12 cellular contexts compared by ENCODE assay signal in the genomic region with DNA sequence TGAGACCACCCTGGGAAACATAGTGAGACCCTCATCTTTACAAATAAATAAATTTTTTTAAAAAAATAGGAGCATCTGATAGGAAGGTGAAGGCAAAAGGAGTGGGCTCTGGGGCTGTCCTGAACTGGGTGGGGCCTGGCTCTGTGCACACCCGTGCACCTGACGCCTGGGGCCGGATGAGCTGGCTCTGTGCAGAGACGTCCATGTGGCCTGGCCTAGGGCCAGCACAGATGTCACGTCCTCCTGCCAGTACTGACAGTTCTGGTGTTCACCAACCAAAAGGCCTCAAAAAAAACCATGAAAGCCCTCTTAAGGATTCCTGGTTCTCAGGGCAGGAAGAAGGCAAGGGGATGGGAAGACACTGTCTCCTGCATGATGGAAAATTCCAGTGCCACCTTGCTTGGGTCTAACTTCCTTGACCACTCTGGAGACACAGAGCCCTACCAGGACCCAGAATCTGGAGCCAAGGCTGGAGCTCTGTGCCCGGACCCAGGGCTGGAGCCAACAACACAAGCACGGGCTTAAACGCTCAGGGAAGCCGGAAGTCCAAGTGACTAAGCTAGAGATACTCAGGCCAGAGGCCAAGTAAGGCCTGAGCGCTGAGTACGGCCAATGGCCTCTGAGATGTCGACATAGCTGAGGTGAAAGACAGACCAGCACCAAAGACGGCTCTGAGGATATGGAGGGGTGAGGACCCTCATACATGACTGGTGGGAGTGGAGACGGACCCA. TPM values are rescaled to one million over a fixed set of nuclear protein-coding genes. Genes with fewer than 3 reads are reported as not detected.
A peak's percentile ranks its signal among the peaks of the same experiment; 100 is the strongest.
DNase-seq lines count a peak whose midpoint lies in the region; ATAC-seq and TF ChIP-seq lines count a peak whose summit lies in the region.
"Had no signal": no experiment of that assay in that cellular context is flagged by ENCODE, and none has a peak within 500 bp of the region (broad histone marks: within the 10 kb centered on the region; RNA-seq: fewer than 3 reads in every experiment).

No MANE protein-coding gene starts in this region.

- no peak for TF ChIP-seq CTCF in activated CD8-positive, alpha-beta T cell treated with anti-CD3 and anti-CD28 coated beads for 36 hours (IDR thresholded peaks at IDR 0.05)
- no peak for TF ChIP-seq CTCF in fibroblast of the aortic adventitia (IDR thresholded peaks at IDR 0.05; ENCODE audit: insufficient read depth, low read length)

- H3K27ac Mint-ChIP-seq in activated CD8-positive, alpha-beta T cell treated with anti-CD3 and anti-CD28 coated beads for 36 hours = no peak overlapping the region
- H3K27ac Mint-ChIP-seq in activated CD8-positive, alpha-beta T cell treated with anti-CD3 and anti-CD28 coated beads, Interleukin-2, amount 10 ng/mL, durations not matched to agents 7 days and 5 days = no peak overlapping the region
- no peak overlapping the region for H3K27ac Mint-ChIP-seq in stimulated activated naive B cell treated with anti-CD40 and anti-IgM and Interleukin-4, amounts not matched to agents 10 μg/mL and 1 μg/mL and 100 μg/mL, for 72 hours
- H3K27ac Mint-ChIP-seq: activated B cell treated with CpG ODN at 0.5 μM for 24 hours had no signal

- intact Hi-C loops in activated CD8-positive, alpha-beta T cell treated with anti-CD3 and anti-CD28 coated beads for 36 hours (cut with micrococcal nuclease) = no loop called here

- H3K4me1 Mint-ChIP-seq in activated CD8-positive, alpha-beta T cell treated with anti-CD3 and anti-CD28 coated beads for 36 hours (ENCODE audit: low read depth) = no peaks in the 10 kb centered on the region
- H3K4me1 Mint-ChIP-seq in activated CD8-positive, alpha-beta T cell treated with anti-CD3 and anti-CD28 coated beads, Interleukin-2, amount 10 ng/mL, durations not matched to agents 7 days and 5 days (ENCODE audit: low read depth) = no peaks in the 10 kb centered on the region
- peaks cover 0 to 2% of the 10 kb centered on the region in 2 donors for H3K4me1 Mint-ChIP-seq in stimulated activated naive B cell treated with anti-CD40 and anti-IgM and Interleukin-4, amounts not matched to agents 10 μg/mL and 1 μg/mL and 100 μg/mL, for 72 hours
- H3K4me1 Mint-ChIP-seq: activated B cell treated with CpG ODN at 0.5 μM for 24 hours had no signal

- POLR2A ChIA-PET in activated CD8-positive, alpha-beta T cell treated with anti-CD3 and anti-CD28 coated beads for 36 hours (lab: Charles Lee) = no interaction called here
- POLR2A ChIA-PET in activated CD8-positive, alpha-beta T cell treated with anti-CD3 and anti-CD28 coated beads, Interleukin-2, amount 10 ng/mL, durations not matched to agents 7 days and 5 days (lab: Charles Lee) = no interaction called here

- DNase-seq in activated CD8-positive, alpha-beta T cell treated with anti-CD3 and anti-CD28 coated beads for 36 hours = peak; percentile 22
- no peak for DNase-seq in activated CD8-positive, alpha-beta T cell treated with anti-CD3 and anti-CD28 coated beads, Interleukin-2, amount 10 ng/mL, durations not matched to agents 7 days and 5 days
- DNase-seq in fibroblast of the aortic adventitia (ENCODE audit: low read depth) (peak; percentile 14), amygdala (lab: John Stamatoyannopoulos, UW) (no peak)
- no peak for DNase-seq in stimulated activated naive B cell treated with anti-CD40 and anti-IgM and Interleukin-4, amounts not matched to agents 10 μg/mL and 1 μg/mL and 100 μg/mL, for 72 hours
- no peak for DNase-seq in stimulated activated CD4-positive, alpha-beta T cell treated with anti-CD3 and anti-CD28 coated beads, Interleukin-4, amount 100 ng/mL, for 24 hours
- DNase-seq: activated B cell treated with CpG ODN at 0.5 μM for 24 hours; effector CD4-positive, alpha-beta T cell; NCI-H82; nucleus accumbens had no signal

- no peaks in the 10 kb centered on the region for H3K9me3 Mint-ChIP-seq in activated CD8-positive, alpha-beta T cell treated with anti-CD3 and anti-CD28 coated beads for 36 hours
- H3K9me3 Mint-ChIP-seq in activated CD8-positive, alpha-beta T cell treated with anti-CD3 and anti-CD28 coated beads, Interleukin-2, amount 10 ng/mL, durations not matched to agents 7 days and 5 days (ENCODE audit: insufficient read depth) = no peaks in the 10 kb centered on the region
- H3K9me3 Mint-ChIP-seq in stimulated activated naive B cell treated with anti-CD40 and anti-IgM and Interleukin-4, amounts not matched to agents 10 μg/mL and 1 μg/mL and 100 μg/mL, for 72 hours = no peaks in the 10 kb centered on the region
- H3K9me3 Mint-ChIP-seq: activated B cell treated with CpG ODN at 0.5 μM for 24 hours had no signal

- CTCF ChIA-PET in activated CD8-positive, alpha-beta T cell treated with anti-CD3 and anti-CD28 coated beads for 36 hours (lab: Charles Lee) = interaction anchor here (2.6 kb wide), 1 partner anchor 16 kb away, joined by 6 read pairs; no protein-coding TSS in a partner anchor
- CTCF ChIA-PET in activated CD8-positive, alpha-beta T cell treated with anti-CD3 and anti-CD28 coated beads, Interleukin-2, amount 10 ng/mL, durations not matched to agents 7 days and 5 days (lab: Charles Lee) = no interaction called here

- H3K36me3 Mint-ChIP-seq in activated CD8-positive, alpha-beta T cell treated with anti-CD3 and anti-CD28 coated beads for 36 hours (ENCODE audit: low read depth) = no peaks in the 10 kb centered on the region
- no peaks in the 10 kb centered on the region for H3K36me3 Mint-ChIP-seq in activated CD8-positive, alpha-beta T cell treated with anti-CD3 and anti-CD28 coated beads, Interleukin-2, amount 10 ng/mL, durations not matched to agents 7 days and 5 days (ENCODE audit: low read depth)
- H3K36me3 Mint-ChIP-seq in stimulated activated naive B cell treated with anti-CD40 and anti-IgM and Interleukin-4, amounts not matched to agents 10 μg/mL and 1 μg/mL and 100 μg/mL, for 72 hours = no peaks in the 10 kb centered on the region

- ATAC-seq in activated CD8-positive, alpha-beta T cell treated with anti-CD3 and anti-CD28 coated beads for 36 hours = no peak
- no peak for ATAC-seq in activated CD8-positive, alpha-beta T cell treated with anti-CD3 and anti-CD28 coated beads, Interleukin-2, amount 10 ng/mL, durations not matched to agents 7 days and 5 days
- peak; percentile 41 to 48 for ATAC-seq in stimulated activated naive B cell treated with anti-CD40 and anti-IgM and Interleukin-4, amounts not matched to agents 10 μg/mL and 1 μg/mL and 100 μg/mL, for 72 hours (replicated peaks)
- ATAC-seq in HG03460 (IDR thresholded peaks at IDR 0.05; ENCODE audit: unreplicated experiment) = no peak

- H3K27me3 Mint-ChIP-seq in activated CD8-positive, alpha-beta T cell treated with anti-CD3 and anti-CD28 coated beads for 36 hours = no peaks in the 10 kb centered on the region
- peaks cover 12% of the 10 kb centered on the region for H3K27me3 Mint-ChIP-seq in activated CD8-positive, alpha-beta T cell treated with anti-CD3 and anti-CD28 coated beads, Interleukin-2, amount 10 ng/mL, durations not matched to agents 7 days and 5 days (ENCODE audit: low read depth)
- peaks cover 0 to 2% of the 10 kb centered on the region in 2 donors for H3K27me3 Mint-ChIP-seq in stimulated activated naive B cell treated with anti-CD40 and anti-IgM and Interleukin-4, amounts not matched to agents 10 μg/mL and 1 μg/mL and 100 μg/mL, for 72 hours

- H3K4me3 ChIP-seq in fibroblast of the aortic adventitia (ENCODE audit: low read depth, low read length) = no peak overlapping the region

- H3K4me3 Mint-ChIP-seq in activated CD8-positive, alpha-beta T cell treated with anti-CD3 and anti-CD28 coated beads for 36 hours = no peak overlapping the region
- H3K4me3 Mint-ChIP-seq in activated CD8-positive, alpha-beta T cell treated with anti-CD3 and anti-CD28 coated beads, Interleukin-2, amount 10 ng/mL, durations not matched to agents 7 days and 5 days = no peak overlapping the region
- H3K4me3 Mint-ChIP-seq in stimulated activated naive B cell treated with anti-CD40 and anti-IgM and Interleukin-4, amounts not matched to agents 10 μg/mL and 1 μg/mL and 100 μg/mL, for 72 hours = no peak overlapping the region
- H3K4me3 Mint-ChIP-seq: activated B cell treated with CpG ODN at 0.5 μM for 24 hours had no signal

TF ChIP-seq in PFSK-1, 5 proteins besides CTCF, POLR2A, EP300 and RAD21 (continues in another document):
- TF ChIP-seq FOXP2 (optimal IDR thresholded peaks at IDR 0.05; ENCODE audit: borderline replicate concordance, extremely low read depth, extremely low read length, insufficient read depth) (peak; percentile 63), POLR2AphosphoS5 (IDR thresholded peaks at IDR 0.05; ENCODE audit: low read depth, low read length) (no peak), TAF1 (IDR thresholded peaks at IDR 0.05; ENCODE audit: borderline replicate concordance, insufficient read depth, low read length) (no peak), SIN3A (IDR thresholded peaks at IDR 0.05; ENCODE audit: borderline replicate concordance, insufficient read depth, low read length) (no peak)

RNA-seq across cellular contexts. Expression of a gene that starts 32.9 kb away (rescaled TPM):
- 10 to 100 TPM; 57.5 to 57.6 TPM for total RNA-seq in activated CD8-positive, alpha-beta T cell treated with anti-CD3 and anti-CD28 coated beads for 36 hours
- 10 to 100 TPM; 21.0 to 22.5 TPM for total RNA-seq in activated CD8-positive, alpha-beta T cell treated with anti-CD3 and anti-CD28 coated beads, Interleukin-2, amount 10 ng/mL, durations not matched to agents 7 days and 5 days
- polyA plus RNA-seq in PFSK-1 (2012; ENCODE audit: insufficient read length, low read depth) = 90.7 TPM
- total RNA-seq in fibroblast of the aortic adventitia (ENCODE audit: low replicate concordance) = 97.1 and 202 TPM in 2 replicates

Comparison
In these comparisons a context has a peak if more than half of its experiments do, and no peak if none do; other contexts are left out.
1. DNase-seq: peak in activated CD8-positive, alpha-beta T cell treated with anti-CD3 and anti-CD28 coated beads for 36 hours (single experiment) and fibroblast of the aortic adventitia (single experiment); none in activated CD8-positive, alpha-beta T cell treated with anti-CD3 and anti-CD28 coated beads, Interleukin-2, amount 10 ng/mL, durations not matched to agents 7 days and 5 days (single experiment), stimulated activated naive B cell treated with anti-CD40 and anti-IgM and Interleukin-4, amounts not matched to agents 10 μg/mL and 1 μg/mL and 100 μg/mL, for 72 hours (single experiment), amygdala (0 of 56) and stimulated activated CD4-positive, alpha-beta T cell treated with anti-CD3 and anti-CD28 coated beads, Interleukin-4, amount 100 ng/mL, for 24 hours (single experiment).
2. ATAC-seq: peak in stimulated activated naive B cell treated with anti-CD40 and anti-IgM and Interleukin-4, amounts not matched to agents 10 μg/mL and 1 μg/mL and 100 μg/mL, for 72 hours (2 of 2); none in activated CD8-positive, alpha-beta T cell treated with anti-CD3 and anti-CD28 coated beads for 36 hours (single experiment), activated CD8-positive, alpha-beta T cell treated with anti-CD3 and anti-CD28 coated beads, Interleukin-2, amount 10 ng/mL, durations not matched to agents 7 days and 5 days (single experiment) and HG03460 (single experiment).